17 cellular contexts compared by ENCODE assay signal in the genomic region with DNA sequence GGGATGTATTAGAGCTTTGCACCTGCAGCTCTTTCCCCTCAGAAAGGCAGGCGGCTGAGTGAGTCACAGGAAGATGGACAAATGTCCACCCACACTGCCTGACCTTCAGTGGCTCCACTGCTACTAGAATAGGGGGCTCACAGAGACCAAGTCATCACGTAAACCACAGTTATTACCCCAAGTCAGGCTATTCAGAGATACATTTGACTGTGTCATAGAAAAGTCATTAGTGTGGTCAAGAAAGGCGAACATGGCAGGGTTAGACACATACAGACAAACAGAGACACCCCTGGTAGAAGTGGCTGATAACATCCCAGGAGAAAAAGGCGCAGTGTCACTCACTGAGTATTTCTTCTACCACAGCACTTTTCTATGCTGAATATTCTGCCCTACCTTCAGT. TPM values are rescaled to one million over a fixed set of nuclear protein-coding genes. Genes with fewer than 3 reads are reported as not detected.
DNase-seq lines count a peak whose midpoint lies in the region; ATAC-seq and TF ChIP-seq lines count a peak whose summit lies in the region.
"Had no signal": no experiment of that assay in that cellular context is flagged by ENCODE, and none has a peak within 500 bp of the region (broad histone marks: within the 10 kb centered on the region; RNA-seq: fewer than 3 reads in every experiment).

No MANE protein-coding gene starts in this region.

- no peak for ATAC-seq in GM18868 (IDR thresholded peaks at IDR 0.05; ENCODE audit: unreplicated experiment)
- ATAC-seq: heart left ventricle had no signal

- peaks cover 12% of the 10 kb centered on the region for H3K36me3 Mint-ChIP-seq in nephron (ENCODE audit: low read depth)

- H3K9me3 Mint-ChIP-seq in nephron, result peaks cover 14% of the 10 kb centered on the region
- H3K9me3 Mint-ChIP-seq: activated naive CD4-positive, alpha-beta T cell treated with anti-CD3 and anti-CD28 coated beads, Interleukin-2, amount 10 ng/mL, durations not matched to agents 7 days and 5 days had no signal

- DNase-seq in HCEC 1CT (peak; percentile 3), OCI-M1 (lab: John Stamatoyannopoulos, UW) (peak; percentile 18), dermis blood vessel endothelial cell (peak; percentile 57), nucleus accumbens (lab: John Stamatoyannopoulos, UW) (no peak), T-helper 1 cell (no peak)
- DNase-seq: activated CD4-positive, alpha-beta T cell treated with anti-CD3 and anti-CD28 coated beads for 1 hour; activated CD8-positive, alpha-beta memory T cell treated with anti-CD3 and anti-CD28 coated beads, Interleukin-2, amount 50 U/mL, for 4 hours; activated naive CD4-positive, alpha-beta T cell treated with anti-CD3 and anti-CD28 coated beads, Interleukin-2, amount 10 ng/mL, durations not matched to agents 7 days and 5 days; heart left ventricle; islet precursor cell; NCI-H2107; NCI-H774; right cardiac atrium; stimulated activated CD4-positive, alpha-beta T cell treated with anti-CD3 and anti-CD28 coated beads, Interleukin-1b, Interleukin-23, amount 100 ng/mL, for 48 hours; T-helper 2 cell had no signal

- peaks cover 4% of the 10 kb centered on the region for H3K27me3 Mint-ChIP-seq in nephron (ENCODE audit: low read depth)
- H3K27me3 Mint-ChIP-seq: activated naive CD4-positive, alpha-beta T cell treated with anti-CD3 and anti-CD28 coated beads, Interleukin-2, amount 10 ng/mL, durations not matched to agents 7 days and 5 days had no signal

- H3K27ac Mint-ChIP-seq in nephron, result peak overlapping the region; percentile 69 to 73 (median 73)
- H3K27ac Mint-ChIP-seq: activated naive CD4-positive, alpha-beta T cell treated with anti-CD3 and anti-CD28 coated beads, Interleukin-2, amount 10 ng/mL, durations not matched to agents 7 days and 5 days had no signal

- H3K4me3 Mint-ChIP-seq in nephron, result peak overlapping the region in 1 of 3 experiments; percentile 44
- H3K4me3 Mint-ChIP-seq: activated naive CD4-positive, alpha-beta T cell treated with anti-CD3 and anti-CD28 coated beads, Interleukin-2, amount 10 ng/mL, durations not matched to agents 7 days and 5 days had no signal

- no peak for TF ChIP-seq CTCF in nephron (IDR thresholded peaks at IDR 0.05; ENCODE audit: unreplicated experiment in 3 of 3)

- peaks cover 24% of the 10 kb centered on the region for H3K4me1 Mint-ChIP-seq in nephron

RNA-seq across cellular contexts. Expression of gene GCH1, which starts 36.0 kb away (rescaled TPM):
- total RNA-seq in dermis blood vessel endothelial cell, result 10.4 and 13.4 TPM in 2 replicates

Comparison
In these comparisons a context has a peak if more than half of its experiments do, and no peak if none do; other contexts are left out.
1. DNase-seq: peak in HCEC 1CT (single experiment), OCI-M1 (single experiment) and dermis blood vessel endothelial cell (single experiment); none in nucleus accumbens (0 of 56) and T-helper 1 cell (0 of 5).